Comparison of ENCODE assay signal across 1 cellular context in the genomic region with DNA sequence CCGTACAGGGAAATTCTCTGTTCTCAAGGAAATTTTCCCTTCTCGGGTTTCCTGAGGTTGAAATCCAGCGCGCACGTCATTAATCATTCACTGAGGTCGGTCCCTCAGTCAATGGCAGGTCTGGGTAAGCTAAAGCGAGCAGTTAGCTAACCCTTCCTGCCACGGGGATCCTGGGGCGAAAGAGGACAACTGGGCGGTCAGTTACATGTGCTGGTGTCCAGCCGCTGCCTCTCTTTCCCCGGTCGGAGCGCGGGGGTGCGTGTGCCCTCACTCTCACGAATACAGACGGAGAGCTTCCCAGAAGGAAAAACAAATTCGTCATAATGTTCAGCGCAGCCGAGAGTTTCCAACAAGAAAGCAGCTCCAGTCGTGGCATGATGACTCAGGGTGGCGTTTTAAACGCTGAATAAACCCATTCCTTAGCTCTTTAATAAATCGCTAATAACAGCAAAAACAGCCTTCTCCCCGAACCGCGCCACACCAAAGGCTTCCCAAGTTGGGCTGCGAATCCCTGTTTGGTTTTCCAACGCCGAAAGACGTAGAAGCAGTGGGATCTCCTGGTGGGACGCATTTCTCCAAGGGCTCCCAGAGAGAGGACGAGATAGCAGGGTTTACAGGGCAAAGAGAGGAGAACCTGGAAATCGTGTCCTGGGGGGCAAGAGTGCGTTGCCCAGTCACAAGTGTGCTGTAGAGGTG.
TF ChIP-seq lines count a peak whose summit lies in the region.

No MANE protein-coding gene starts in this region.

TF ChIP-seq in K562, 482 proteins besides CTCF, POLR2A, EP300 and RAD21 (continued from another document and continues in another):
- TF ChIP-seq, protein P1, sequence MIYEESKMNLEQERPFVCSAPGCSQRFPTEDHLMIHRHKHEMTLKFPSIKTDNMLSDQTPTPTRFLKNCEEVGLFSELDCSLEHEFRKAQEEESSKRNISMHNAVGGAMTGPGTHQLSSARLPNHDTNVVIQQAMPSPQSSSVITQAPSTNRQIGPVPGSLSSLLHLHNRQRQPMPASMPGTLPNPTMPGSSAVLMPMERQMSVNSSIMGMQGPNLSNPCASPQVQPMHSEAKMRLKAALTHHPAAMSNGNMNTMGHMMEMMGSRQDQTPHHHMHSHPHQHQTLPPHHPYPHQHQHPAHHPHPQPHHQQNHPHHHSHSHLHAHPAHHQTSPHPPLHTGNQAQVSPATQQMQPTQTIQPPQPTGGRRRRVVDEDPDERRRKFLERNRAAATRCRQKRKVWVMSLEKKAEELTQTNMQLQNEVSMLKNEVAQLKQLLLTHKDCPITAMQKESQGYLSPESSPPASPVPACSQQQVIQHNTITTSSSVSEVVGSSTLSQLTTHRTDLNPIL (CRISPR knock-in tag; IDR thresholded peaks at IDR 0.05), result no peak
- TF ChIP-seq RBM39 (optimal IDR thresholded peaks at IDR 0.05; ENCODE audit: low read depth, low read length), result peak; percentile 38
- no peak for TF ChIP-seq HNRNPK (IDR thresholded peaks at IDR 0.05; ENCODE audit: low read depth, low read length, poor library complexity, severe bottlenecking)
- no peak for TF ChIP-seq ZNF174 (CRISPR knock-in tag; IDR thresholded peaks at IDR 0.05)
- no peak for TF ChIP-seq FOXA1 (IDR thresholded peaks at IDR 0.05; ENCODE audit: borderline replicate concordance)
- TF ChIP-seq YY1 (IDR thresholded peaks at IDR 0.05; ENCODE audit: borderline replicate concordance in 1 of 3, control insufficient read depth in 1 of 3, extremely low read depth in 1 of 3, insufficient read depth in 3 of 3, insufficient read length in 1 of 3, insufficient replicate concordance in 2 of 3, low read depth in 1 of 3, low read length in 2 of 3), result peak in 1 of 3 experiments; percentile 12
- TF ChIP-seq, protein P2, sequence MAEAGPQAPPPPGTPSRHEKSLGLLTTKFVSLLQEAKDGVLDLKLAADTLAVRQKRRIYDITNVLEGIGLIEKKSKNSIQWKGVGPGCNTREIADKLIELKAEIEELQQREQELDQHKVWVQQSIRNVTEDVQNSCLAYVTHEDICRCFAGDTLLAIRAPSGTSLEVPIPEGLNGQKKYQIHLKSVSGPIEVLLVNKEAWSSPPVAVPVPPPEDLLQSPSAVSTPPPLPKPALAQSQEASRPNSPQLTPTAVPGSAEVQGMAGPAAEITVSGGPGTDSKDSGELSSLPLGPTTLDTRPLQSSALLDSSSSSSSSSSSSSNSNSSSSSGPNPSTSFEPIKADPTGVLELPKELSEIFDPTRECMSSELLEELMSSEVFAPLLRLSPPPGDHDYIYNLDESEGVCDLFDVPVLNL (CRISPR knock-in tag; IDR thresholded peaks at IDR 0.05; ENCODE audit: low read depth), result no peak
- no peak for TF ChIP-seq POLR2G (IDR thresholded peaks at IDR 0.05; ENCODE audit: low read depth, low read length)
- no peak for TF ChIP-seq KDM4B (IDR thresholded peaks at IDR 0.05; ENCODE audit: borderline replicate concordance in 2 of 2, low read depth in 1 of 2)
- TF ChIP-seq, protein P3, sequence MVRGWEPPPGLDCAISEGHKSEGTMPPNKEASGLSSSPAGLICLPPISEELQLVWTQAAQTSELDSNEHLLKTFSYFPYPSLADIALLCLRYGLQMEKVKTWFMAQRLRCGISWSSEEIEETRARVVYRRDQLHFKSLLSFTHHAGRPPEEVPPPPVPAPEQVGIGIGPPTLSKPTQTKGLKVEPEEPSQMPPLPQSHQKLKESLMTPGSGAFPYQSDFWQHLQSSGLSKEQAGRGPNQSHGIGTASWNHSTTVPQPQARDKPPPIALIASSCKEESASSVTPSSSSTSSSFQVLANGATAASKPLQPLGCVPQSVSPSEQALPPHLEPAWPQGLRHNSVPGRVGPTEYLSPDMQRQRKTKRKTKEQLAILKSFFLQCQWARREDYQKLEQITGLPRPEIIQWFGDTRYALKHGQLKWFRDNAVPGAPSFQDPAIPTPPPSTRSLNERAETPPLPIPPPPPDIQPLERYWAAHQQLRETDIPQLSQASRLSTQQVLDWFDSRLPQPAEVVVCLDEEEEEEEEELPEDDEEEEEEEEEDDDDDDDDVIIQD (CRISPR knock-in tag; IDR thresholded peaks at IDR 0.05), result no peak
- TF ChIP-seq, protein P4, sequence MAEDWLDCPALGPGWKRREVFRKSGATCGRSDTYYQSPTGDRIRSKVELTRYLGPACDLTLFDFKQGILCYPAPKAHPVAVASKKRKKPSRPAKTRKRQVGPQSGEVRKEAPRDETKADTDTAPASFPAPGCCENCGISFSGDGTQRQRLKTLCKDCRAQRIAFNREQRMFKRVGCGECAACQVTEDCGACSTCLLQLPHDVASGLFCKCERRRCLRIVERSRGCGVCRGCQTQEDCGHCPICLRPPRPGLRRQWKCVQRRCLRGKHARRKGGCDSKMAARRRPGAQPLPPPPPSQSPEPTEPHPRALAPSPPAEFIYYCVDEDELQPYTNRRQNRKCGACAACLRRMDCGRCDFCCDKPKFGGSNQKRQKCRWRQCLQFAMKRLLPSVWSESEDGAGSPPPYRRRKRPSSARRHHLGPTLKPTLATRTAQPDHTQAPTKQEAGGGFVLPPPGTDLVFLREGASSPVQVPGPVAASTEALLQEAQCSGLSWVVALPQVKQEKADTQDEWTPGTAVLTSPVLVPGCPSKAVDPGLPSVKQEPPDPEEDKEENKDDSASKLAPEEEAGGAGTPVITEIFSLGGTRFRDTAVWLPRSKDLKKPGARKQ (CRISPR knock-in tag; IDR thresholded peaks at IDR 0.05), result no peak
- TF ChIP-seq, protein P5, sequence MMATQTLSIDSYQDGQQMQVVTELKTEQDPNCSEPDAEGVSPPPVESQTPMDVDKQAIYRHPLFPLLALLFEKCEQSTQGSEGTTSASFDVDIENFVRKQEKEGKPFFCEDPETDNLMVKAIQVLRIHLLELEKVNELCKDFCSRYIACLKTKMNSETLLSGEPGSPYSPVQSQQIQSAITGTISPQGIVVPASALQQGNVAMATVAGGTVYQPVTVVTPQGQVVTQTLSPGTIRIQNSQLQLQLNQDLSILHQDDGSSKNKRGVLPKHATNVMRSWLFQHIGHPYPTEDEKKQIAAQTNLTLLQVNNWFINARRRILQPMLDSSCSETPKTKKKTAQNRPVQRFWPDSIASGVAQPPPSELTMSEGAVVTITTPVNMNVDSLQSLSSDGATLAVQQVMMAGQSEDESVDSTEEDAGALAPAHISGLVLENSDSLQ (IDR thresholded peaks at IDR 0.05), result peak; percentile 92
- TF ChIP-seq BRD9 (IDR thresholded peaks at IDR 0.05; ENCODE audit: low read depth, partially characterized antibody), result peak; percentile 10
- TF ChIP-seq ESRRB (CRISPR knock-in tag; IDR thresholded peaks at IDR 0.05; ENCODE audit: borderline replicate concordance), result no peak
- TF ChIP-seq NR1H2 (CRISPR knock-in tag; IDR thresholded peaks at IDR 0.05), result no peak
- TF ChIP-seq, protein P6, sequence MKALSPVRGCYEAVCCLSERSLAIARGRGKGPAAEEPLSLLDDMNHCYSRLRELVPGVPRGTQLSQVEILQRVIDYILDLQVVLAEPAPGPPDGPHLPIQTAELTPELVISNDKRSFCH (CRISPR knock-in tag; IDR thresholded peaks at IDR 0.05), result no peak
- TF ChIP-seq, protein P6 (tag; IDR thresholded peaks at IDR 0.05), result no peak
- TF ChIP-seq FOXM1 (IDR thresholded peaks at IDR 0.05; ENCODE audit: low read depth), result no peak
- no peak for TF ChIP-seq FOXM1 (CRISPR knock-in tag; IDR thresholded peaks at IDR 0.05; ENCODE audit: low read depth)
- no peak for TF ChIP-seq MAFK (IDR thresholded peaks at IDR 0.05; ENCODE audit: low read length)
- no peak for TF ChIP-seq JUNB (CRISPR knock-in tag; conservative IDR thresholded peaks at IDR 0.05)
- TF ChIP-seq TGIF2 (CRISPR knock-in tag; IDR thresholded peaks at IDR 0.05), result no peak
- TF ChIP-seq, protein P7, sequence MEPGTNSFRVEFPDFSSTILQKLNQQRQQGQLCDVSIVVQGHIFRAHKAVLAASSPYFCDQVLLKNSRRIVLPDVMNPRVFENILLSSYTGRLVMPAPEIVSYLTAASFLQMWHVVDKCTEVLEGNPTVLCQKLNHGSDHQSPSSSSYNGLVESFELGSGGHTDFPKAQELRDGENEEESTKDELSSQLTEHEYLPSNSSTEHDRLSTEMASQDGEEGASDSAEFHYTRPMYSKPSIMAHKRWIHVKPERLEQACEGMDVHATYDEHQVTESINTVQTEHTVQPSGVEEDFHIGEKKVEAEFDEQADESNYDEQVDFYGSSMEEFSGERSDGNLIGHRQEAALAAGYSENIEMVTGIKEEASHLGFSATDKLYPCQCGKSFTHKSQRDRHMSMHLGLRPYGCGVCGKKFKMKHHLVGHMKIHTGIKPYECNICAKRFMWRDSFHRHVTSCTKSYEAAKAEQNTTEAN (CRISPR knock-in tag; IDR thresholded peaks at IDR 0.05), result 0 out of 2 replicates have a peak, but pooled peaks have one; percentile 46
- TF ChIP-seq MCM7 (IDR thresholded peaks at IDR 0.05), result no peak
- 0 out of 2 replicates have a peak, but pooled peaks have one; percentile 46 for TF ChIP-seq TCF7 (IDR thresholded peaks at IDR 0.05; ENCODE audit: borderline replicate concordance)
- TF ChIP-seq SRSF3 (IDR thresholded peaks at IDR 0.05; ENCODE audit: insufficient read depth, low read length), result no peak
- no peak for TF ChIP-seq SMARCB1 (IDR thresholded peaks at IDR 0.05; ENCODE audit: insufficient read length, low read depth)
- TF ChIP-seq, protein P8, sequence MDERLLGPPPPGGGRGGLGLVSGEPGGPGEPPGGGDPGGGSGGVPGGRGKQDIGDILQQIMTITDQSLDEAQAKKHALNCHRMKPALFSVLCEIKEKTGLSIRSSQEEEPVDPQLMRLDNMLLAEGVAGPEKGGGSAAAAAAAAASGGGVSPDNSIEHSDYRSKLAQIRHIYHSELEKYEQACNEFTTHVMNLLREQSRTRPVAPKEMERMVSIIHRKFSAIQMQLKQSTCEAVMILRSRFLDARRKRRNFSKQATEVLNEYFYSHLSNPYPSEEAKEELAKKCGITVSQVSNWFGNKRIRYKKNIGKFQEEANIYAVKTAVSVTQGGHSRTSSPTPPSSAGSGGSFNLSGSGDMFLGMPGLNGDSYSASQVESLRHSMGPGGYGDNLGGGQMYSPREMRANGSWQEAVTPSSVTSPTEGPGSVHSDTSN (CRISPR knock-in tag; IDR thresholded peaks at IDR 0.05; ENCODE audit: low read depth), result peak; percentile 34; the same call in 1 of the 2 replicates
- TF ChIP-seq, protein P8 (tag; conservative IDR thresholded peaks at IDR 0.05; ENCODE audit: low read depth), result peak; percentile 79
- no peak for TF ChIP-seq ERF (CRISPR knock-in tag; IDR thresholded peaks at IDR 0.05)
- no peak for TF ChIP-seq NR2F6 (CRISPR knock-in tag; IDR thresholded peaks at IDR 0.05)
- no peak; the same call in 1 of the 2 replicates for TF ChIP-seq FOXP1 (CRISPR knock-in tag; IDR thresholded peaks at IDR 0.05)
- TF ChIP-seq, protein P9, sequence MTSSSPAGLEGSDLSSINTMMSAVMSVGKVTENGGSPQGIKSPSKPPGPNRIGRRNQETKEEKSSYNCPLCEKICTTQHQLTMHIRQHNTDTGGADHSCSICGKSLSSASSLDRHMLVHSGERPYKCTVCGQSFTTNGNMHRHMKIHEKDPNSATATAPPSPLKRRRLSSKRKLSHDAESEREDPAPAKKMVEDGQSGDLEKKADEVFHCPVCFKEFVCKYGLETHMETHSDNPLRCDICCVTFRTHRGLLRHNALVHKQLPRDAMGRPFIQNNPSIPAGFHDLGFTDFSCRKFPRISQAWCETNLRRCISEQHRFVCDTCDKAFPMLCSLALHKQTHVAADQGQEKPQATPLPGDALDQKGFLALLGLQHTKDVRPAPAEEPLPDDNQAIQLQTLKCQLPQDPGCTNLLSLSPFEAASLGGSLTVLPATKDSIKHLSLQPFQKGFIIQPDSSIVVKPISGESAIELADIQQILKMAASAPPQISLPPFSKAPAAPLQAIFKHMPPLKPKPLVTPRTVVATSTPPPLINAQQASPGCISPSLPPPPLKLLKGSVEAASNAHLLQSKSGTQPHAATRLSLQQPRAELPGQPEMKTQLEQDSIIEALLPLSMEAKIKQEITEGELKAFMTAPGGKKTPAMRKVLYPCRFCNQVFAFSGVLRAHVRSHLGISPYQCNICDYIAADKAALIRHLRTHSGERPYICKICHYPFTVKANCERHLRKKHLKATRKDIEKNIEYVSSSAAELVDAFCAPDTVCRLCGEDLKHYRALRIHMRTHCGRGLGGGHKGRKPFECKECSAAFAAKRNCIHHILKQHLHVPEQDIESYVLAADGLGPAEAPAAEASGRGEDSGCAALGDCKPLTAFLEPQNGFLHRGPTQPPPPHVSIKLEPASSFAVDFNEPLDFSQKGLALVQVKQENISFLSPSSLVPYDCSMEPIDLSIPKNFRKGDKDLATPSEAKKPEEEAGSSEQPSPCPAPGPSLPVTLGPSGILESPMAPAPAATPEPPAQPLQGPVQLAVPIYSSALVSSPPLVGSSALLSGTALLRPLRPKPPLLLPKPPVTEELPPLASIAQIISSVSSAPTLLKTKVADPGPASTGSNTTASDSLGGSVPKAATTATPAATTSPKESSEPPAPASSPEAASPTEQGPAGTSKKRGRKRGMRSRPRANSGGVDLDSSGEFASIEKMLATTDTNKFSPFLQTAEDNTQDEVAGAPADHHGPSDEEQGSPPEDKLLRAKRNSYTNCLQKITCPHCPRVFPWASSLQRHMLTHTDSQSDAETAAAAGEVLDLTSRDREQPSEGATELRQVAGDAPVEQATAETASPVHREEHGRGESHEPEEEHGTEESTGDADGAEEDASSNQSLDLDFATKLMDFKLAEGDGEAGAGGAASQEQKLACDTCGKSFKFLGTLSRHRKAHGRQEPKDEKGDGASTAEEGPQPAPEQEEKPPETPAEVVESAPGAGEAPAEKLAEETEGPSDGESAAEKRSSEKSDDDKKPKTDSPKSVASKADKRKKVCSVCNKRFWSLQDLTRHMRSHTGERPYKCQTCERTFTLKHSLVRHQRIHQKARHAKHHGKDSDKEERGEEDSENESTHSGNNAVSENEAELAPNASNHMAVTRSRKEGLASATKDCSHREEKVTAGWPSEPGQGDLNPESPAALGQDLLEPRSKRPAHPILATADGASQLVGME (CRISPR knock-in tag; IDR thresholded peaks at IDR 0.05), result no peak
- TF ChIP-seq SMAD4 (CRISPR knock-in tag; conservative IDR thresholded peaks at IDR 0.05), result no peak
- TF ChIP-seq MAZ (CRISPR knock-in tag; conservative IDR thresholded peaks at IDR 0.05 in 1 of 2, IDR thresholded peaks at IDR 0.05 in 1 of 2), result peak in 1 of 2 experiments; percentile 45; a peak in 1 of 4 replicates
